Comparison of ENCODE assay signal across 22 cellular contexts in genomic region chr1:20029178-20029912, GRCh38. TPM values are rescaled to one million over a fixed set of nuclear protein-coding genes. Genes with fewer than 3 reads are reported as not detected.
DNase-seq lines count a peak whose midpoint lies in the region; ATAC-seq and TF ChIP-seq lines count a peak whose summit lies in the region.
"Had no signal": no experiment of that assay in that cellular context is flagged by ENCODE, and none has a peak within 500 bp of the region (broad histone marks: within the 10 kb centered on the region; RNA-seq: fewer than 3 reads in every experiment).

No MANE protein-coding gene starts in this region.

- H3K27ac ChIP-seq in SJCRH30 (peak overlapping the region; percentile 94), testis (peak overlapping the region; percentile 85 to 94)
- H3K27ac ChIP-seq: SJSA1 had no signal

- TF ChIP-seq CTCF in endothelial cell (IDR thresholded peaks at IDR 0.05; ENCODE audit: unreplicated experiment) (no peak), testis (IDR thresholded peaks at IDR 0.05) (no peak), natural killer cell (IDR thresholded peaks at IDR 0.05) (no peak)

- no peak overlapping the region for H3K4me3 ChIP-seq in SJCRH30
- peak overlapping the region; percentile 62 to 73 for H3K4me3 ChIP-seq in testis
- H3K4me3 ChIP-seq: SJSA1 had no signal

- H3K27me3 ChIP-seq in SJCRH30 (no peaks in the 10 kb centered on the region), testis (no peaks in the 10 kb centered on the region)

- H3K27me3 Mint-ChIP-seq in endothelial cell (ENCODE audit: unreplicated experiment) (peaks cover 5% of the 10 kb centered on the region), natural killer cell (ENCODE audit: low read depth in 2 of 2) (peaks cover 46% of the 10 kb centered on the region in 2 donors)

- no peak overlapping the region for H3K27ac Mint-ChIP-seq in endothelial cell (ENCODE audit: unreplicated experiment)
- no peak overlapping the region for H3K27ac Mint-ChIP-seq in natural killer cell
- H3K27ac Mint-ChIP-seq: CD14-positive monocyte had no signal

- H3K36me3 ChIP-seq in SJCRH30 (no peaks in the 10 kb centered on the region), testis (ENCODE audit: low read depth, missing control alignments) (no peaks in the 10 kb centered on the region)
- H3K36me3 ChIP-seq: SJSA1 had no signal

- intact Hi-C loops in left ventricle myocardium superior (cut with micrococcal nuclease), result no loop called here
- intact Hi-C loops in testis (cut with DNase I; ENCODE audit: low total_unique reads), result no loop called here
- intact Hi-C loops in natural killer cell (cut with micrococcal nuclease), result no loop called here

- H3K9me3 ChIP-seq in SJCRH30 (replicated peaks), result 0 out of 2 replicates have a peak, but pooled peaks cover 1% of the 10 kb centered on the region
- no peaks in the 10 kb centered on the region for H3K9me3 ChIP-seq in testis
- H3K9me3 ChIP-seq: Caco-2, SJSA1 had no signal

- peak overlapping the region; percentile 43 for H3K4me3 Mint-ChIP-seq in endothelial cell (ENCODE audit: unreplicated experiment)
- H3K4me3 Mint-ChIP-seq in natural killer cell, result no peak overlapping the region
- H3K4me3 Mint-ChIP-seq: CD14-positive monocyte had no signal

- ATAC-seq in left ventricle myocardium superior, result peak; percentile 52
- ATAC-seq in natural killer cell, result no peak

- H3K4me1 Mint-ChIP-seq in endothelial cell (ENCODE audit: unreplicated experiment) (peaks cover 29% of the 10 kb centered on the region), natural killer cell (no peaks in the 10 kb centered on the region)
- H3K4me1 Mint-ChIP-seq: CD14-positive monocyte had no signal

- H3K36me3 Mint-ChIP-seq in endothelial cell (ENCODE audit: low read depth, unreplicated experiment), result peaks cover 10% of the 10 kb centered on the region
- H3K36me3 Mint-ChIP-seq in natural killer cell, result peaks cover 8% of the 10 kb centered on the region
- H3K36me3 Mint-ChIP-seq: CD14-positive monocyte had no signal

- H3K9me3 Mint-ChIP-seq in endothelial cell (ENCODE audit: unreplicated experiment) (no peaks in the 10 kb centered on the region), natural killer cell (peaks cover 3 to 7% of the 10 kb centered on the region in 2 donors)

- 19 to 26% methylated on average over 20 of the region's 20 CpGs for WGBS in testis, 2 donors

- no peak for TF ChIP-seq POLR2A in testis (IDR thresholded peaks at IDR 0.05)

- DNase-seq in SJCRH30 (no peak), endothelial cell (ENCODE audit: low spot score) (no peak), left ventricle myocardium superior (peak; percentile 66), testis (peak; percentile 83), natural killer cell (no peak), DMS153 (lab: John Stamatoyannopoulos, UW) (no peak), NCI-H2029 treated with DMSO at 0.1 percent for 48 hours (lab: John Stamatoyannopoulos, UW) (no peak)
- DNase-seq: Caco-2; EL; Karpas-422; MM.1S; NCI-H1105 treated with DMSO at 0.1 percent for 48 hours; NCI-H187; NCI-H446; NCI-H69; NK-92 treated with Interleukin-12 subunit alpha and Interleukin-12 subunit beta, amount 100 ng/mL, for 24 hours; RPMI8226 had no signal

- peaks cover 38% of the 10 kb centered on the region for H3K4me1 ChIP-seq in SJCRH30
- peaks cover 35% of the 10 kb centered on the region for H3K4me1 ChIP-seq in testis
- H3K4me1 ChIP-seq: Caco-2, SJSA1 had no signal

RNA-seq across cellular contexts. Expression of gene PLA2G5, which starts 40.6 kb away (rescaled TPM):
- 0.46 and 0.51 TPM in 2 replicates for total RNA-seq in SJCRH30 (2014; rRNA removed; shearing (Covaris generic))
- total RNA-seq in endothelial cell (ENCODE audit: unreplicated experiment) (0.77 TPM), left ventricle myocardium superior (47.1 TPM), testis (10 to 100 TPM; 19.8 to 21.2 TPM), natural killer cell (not detected)
- polyA plus RNA-seq in testis (ENCODE audit: insufficient read depth, low read depth, low replicate concordance), result 17.6 TPM
- total RNA-seq: Caco-2, H4, HT-29, OCI-LY7, SJSA1 had no signal
- polyA plus RNA-seq: CD14-positive monocyte had no signal

RNA-seq across cellular contexts. Expression of gene PLA2G2A, which starts 49.9 kb away (rescaled TPM):
- not detected in 2 replicates for total RNA-seq in SJCRH30 (2014; rRNA removed; shearing (Covaris generic))
- not detected for total RNA-seq in endothelial cell (ENCODE audit: unreplicated experiment)
- 82.2 TPM for total RNA-seq in left ventricle myocardium superior
- 1 to 10 TPM; 7.1 to 8.3 TPM for total RNA-seq in testis
- polyA plus RNA-seq in testis (ENCODE audit: insufficient read depth, low read depth, low replicate concordance), result 60.8 TPM
- total RNA-seq in natural killer cell, result not detected
- total RNA-seq: H4, OCI-LY7, SJSA1 had no signal
- polyA plus RNA-seq: CD14-positive monocyte had no signal

Comparison
In these comparisons a context has a peak if more than half of its experiments do, and no peak if none do; other contexts are left out.
1. DNase-seq: peak in left ventricle myocardium superior (single experiment) and testis (single experiment); none in SJCRH30 (0 of 2), endothelial cell (single experiment), natural killer cell (single experiment), DMS153 (single experiment) and NCI-H2029 treated with DMSO at 0.1 percent for 48 hours (single experiment).
2. RNA of gene PLA2G5, which starts 40.6 kb away (total RNA-seq): 47.1 TPM in left ventricle myocardium superior (single experiment) and 19.8 to 21.2 TPM in testis; 0.77 TPM in endothelial cell (single experiment), 0.46 to 0.51 TPM in SJCRH30 and not detected in natural killer cell; every median in the first group is over 10 times any median in the second.